1 cellular context compared by ENCODE assay signal in the genomic region with DNA sequence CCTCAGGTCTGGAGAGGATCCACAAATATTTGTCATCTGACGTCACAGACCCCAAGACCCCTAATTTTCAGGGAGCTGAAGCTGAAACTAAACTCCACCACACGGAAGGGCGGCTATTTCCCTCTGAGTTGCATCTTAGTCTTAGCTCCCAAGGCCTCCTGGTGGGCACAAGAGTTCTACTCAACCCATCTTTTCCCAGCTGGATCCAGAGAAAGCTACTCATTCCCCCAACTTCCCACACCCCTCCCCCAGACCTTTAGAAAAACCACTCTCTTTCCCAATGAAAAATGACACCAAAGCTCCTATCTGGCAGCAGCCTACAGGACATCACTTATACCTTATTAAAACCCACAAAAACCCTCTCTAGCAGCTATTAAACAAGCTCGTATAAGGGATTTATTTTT.
TF ChIP-seq lines count a peak whose summit lies in the region.

No MANE protein-coding gene starts in this region.

TF ChIP-seq in WTC11, 78 proteins besides CTCF, POLR2A, EP300 and RAD21 (continued from another document):
- TF ChIP-seq, protein P1, sequence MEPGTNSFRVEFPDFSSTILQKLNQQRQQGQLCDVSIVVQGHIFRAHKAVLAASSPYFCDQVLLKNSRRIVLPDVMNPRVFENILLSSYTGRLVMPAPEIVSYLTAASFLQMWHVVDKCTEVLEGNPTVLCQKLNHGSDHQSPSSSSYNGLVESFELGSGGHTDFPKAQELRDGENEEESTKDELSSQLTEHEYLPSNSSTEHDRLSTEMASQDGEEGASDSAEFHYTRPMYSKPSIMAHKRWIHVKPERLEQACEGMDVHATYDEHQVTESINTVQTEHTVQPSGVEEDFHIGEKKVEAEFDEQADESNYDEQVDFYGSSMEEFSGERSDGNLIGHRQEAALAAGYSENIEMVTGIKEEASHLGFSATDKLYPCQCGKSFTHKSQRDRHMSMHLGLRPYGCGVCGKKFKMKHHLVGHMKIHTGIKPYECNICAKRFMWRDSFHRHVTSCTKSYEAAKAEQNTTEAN (CRISPR knock-in tag; IDR thresholded peaks at IDR 0.05), result no peak
- TF ChIP-seq ZNF232 (CRISPR knock-in tag; IDR thresholded peaks at IDR 0.05) (no peak), FOXJ3 (CRISPR knock-in tag; IDR thresholded peaks at IDR 0.05; ENCODE audit: borderline replicate concordance) (no peak), SOX15 (CRISPR knock-in tag; IDR thresholded peaks at IDR 0.05) (no peak), ZNF671 (CRISPR knock-in tag; IDR thresholded peaks at IDR 0.05) (no peak), NR2C2 (CRISPR knock-in tag; IDR thresholded peaks at IDR 0.05) (no peak)
- TF ChIP-seq, protein P2, sequence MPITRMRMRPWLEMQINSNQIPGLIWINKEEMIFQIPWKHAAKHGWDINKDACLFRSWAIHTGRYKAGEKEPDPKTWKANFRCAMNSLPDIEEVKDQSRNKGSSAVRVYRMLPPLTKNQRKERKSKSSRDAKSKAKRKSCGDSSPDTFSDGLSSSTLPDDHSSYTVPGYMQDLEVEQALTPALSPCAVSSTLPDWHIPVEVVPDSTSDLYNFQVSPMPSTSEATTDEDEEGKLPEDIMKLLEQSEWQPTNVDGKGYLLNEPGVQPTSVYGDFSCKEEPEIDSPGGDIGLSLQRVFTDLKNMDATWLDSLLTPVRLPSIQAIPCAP (CRISPR knock-in tag; IDR thresholded peaks at IDR 0.05), result no peak
- TF ChIP-seq, protein P3, sequence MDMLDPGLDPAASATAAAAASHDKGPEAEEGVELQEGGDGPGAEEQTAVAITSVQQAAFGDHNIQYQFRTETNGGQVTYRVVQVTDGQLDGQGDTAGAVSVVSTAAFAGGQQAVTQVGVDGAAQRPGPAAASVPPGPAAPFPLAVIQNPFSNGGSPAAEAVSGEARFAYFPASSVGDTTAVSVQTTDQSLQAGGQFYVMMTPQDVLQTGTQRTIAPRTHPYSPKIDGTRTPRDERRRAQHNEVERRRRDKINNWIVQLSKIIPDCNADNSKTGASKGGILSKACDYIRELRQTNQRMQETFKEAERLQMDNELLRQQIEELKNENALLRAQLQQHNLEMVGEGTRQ (CRISPR knock-in tag; IDR thresholded peaks at IDR 0.05), result no peak
